ENCODE assay signal across 6 cellular contexts in the genomic region with DNA sequence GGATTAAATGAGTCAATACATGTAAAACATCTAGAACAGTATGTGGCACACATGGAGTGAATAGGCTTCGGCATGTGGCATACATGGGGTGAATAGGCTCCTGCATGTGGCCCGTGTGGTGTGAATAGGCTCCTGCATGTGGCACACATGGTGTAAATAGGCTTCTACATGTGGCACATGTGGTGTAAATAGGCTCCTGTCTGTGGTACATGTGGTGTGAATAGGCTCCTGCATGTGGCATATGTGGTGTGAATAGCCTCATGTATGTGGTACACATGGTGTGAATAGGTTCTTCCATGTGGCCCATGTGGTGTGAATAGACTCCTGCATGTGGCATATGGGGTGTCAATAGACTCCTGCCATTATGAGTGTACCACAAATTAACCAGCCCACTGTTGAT.
"Had no signal": no experiment of that assay in that cellular context is flagged by ENCODE, and none has a peak within 500 bp of the region (broad histone marks: within the 10 kb centered on the region; RNA-seq: fewer than 3 reads in every experiment).

No MANE protein-coding gene starts in this region.

- DNase-seq: IMR-90, KBM-7, KG1 had no signal

- H3K4me3 ChIP-seq: K562 had no signal

- ATAC-seq: K562 had no signal

- H3K27ac ChIP-seq: HL-60 had no signal

- FAIRE-seq: HTR-8/SVneo, K562 had no signal
